ENCODE assay signal across 8 cellular contexts in the genomic region with DNA sequence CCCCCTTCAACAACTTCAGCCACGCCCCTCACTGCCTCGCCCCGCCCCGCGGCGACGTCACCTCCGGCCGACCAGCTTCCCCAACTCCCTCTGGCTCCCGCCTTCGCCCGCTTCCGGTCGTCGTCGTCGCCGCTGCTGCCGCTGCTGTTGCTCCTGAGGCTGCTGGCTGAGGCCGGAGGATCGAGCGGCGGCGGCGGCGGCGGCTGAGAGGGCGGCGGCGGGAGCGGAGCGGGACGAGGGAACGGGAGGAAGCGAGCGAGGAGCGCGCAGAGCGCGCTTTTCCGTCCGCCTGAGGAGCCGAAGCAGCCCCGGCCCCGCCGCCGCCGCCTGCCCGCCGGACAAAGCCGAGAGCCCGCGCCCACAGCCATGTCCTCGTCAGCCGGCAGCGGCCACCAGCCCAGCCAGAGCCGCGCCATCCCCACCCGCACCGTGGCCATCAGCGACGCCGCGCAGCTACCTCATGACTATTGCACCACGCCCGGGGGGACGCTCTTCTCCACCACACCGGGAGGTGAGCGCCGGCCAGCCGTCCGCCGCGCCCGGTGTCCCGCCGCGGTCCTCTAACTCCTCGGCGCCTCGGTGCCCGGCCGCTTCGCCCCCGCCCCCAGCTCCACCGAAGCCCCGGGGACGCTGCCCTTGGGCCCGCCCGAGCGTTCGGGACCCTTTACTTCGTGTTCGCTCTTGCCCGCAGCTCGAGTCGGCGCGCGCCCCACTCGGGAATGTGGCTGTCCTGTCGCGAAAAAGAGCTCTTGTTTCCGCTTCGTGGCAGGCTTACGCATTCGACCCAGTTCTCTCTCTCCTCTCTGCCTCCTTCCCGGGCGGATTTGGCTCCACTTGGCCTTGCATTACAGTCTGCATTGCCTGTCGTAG.
DNase-seq lines count a peak whose midpoint lies in the region; ATAC-seq and FAIRE-seq lines count a peak whose summit lies in the region.

A gene with protein sequence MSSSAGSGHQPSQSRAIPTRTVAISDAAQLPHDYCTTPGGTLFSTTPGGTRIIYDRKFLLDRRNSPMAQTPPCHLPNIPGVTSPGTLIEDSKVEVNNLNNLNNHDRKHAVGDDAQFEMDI (plus strand): TSS at position 110 of the 870 bp plus-strand sequence. CDS start 257 bp downstream, at position 367.

- no peak for FAIRE-seq in HTR-8/SVneo (lab: Jason Lieb, UNC)

- peaks cover 34 to 44% of the 10 kb centered on the region in 2 donors for H3K4me1 Mint-ChIP-seq in effector memory CD8-positive, alpha-beta T cell (ENCODE audit: low read depth in 2 of 2)
- peaks cover 32% of the 10 kb centered on the region for H3K4me1 Mint-ChIP-seq in memory B cell

- DNase-seq in COLO668 (lab: John Stamatoyannopoulos, UW; ENCODE audit: unreplicated experiment) (peak; percentile 88), HTR-8/SVneo (ENCODE audit: insufficient read length, low spot score) (peak; percentile 92), NOMO-1 treated with DMSO at 0.1 percent for 48 hours (lab: John Stamatoyannopoulos, UW; ENCODE audit: unreplicated experiment) (peak; percentile 93), memory B cell (ENCODE audit: low spot score in 2 of 2) (peak; percentile 99 to 100)
- peak; percentile 99 to 100 (median 99) for DNase-seq in activated CD8-positive, alpha-beta memory T cell treated with anti-CD3 and anti-CD28 coated beads for 48 hours (ENCODE audit: low read depth in 2 of 3, low spot score in 2 of 3)
- DNase-seq in effector memory CD8-positive, alpha-beta T cell = peak; percentile 99 to 100 (median 99)
- peak; percentile 91 for DNase-seq in stimulated activated CD8-positive, alpha-beta memory T cell treated with anti-CD3 and anti-CD28 coated beads, Interleukin-12 subunit alpha, Interleukin-12 subunit beta, amount 100 ng/mL, for 24 hours (ENCODE audit: extremely low read depth)

- H3K27me3 Mint-ChIP-seq in effector memory CD8-positive, alpha-beta T cell = no peaks in the 10 kb centered on the region
- H3K27me3 Mint-ChIP-seq in memory B cell = no peaks in the 10 kb centered on the region

- peak within 1 kb of the TSS; percentile 98 to 100 for H3K4me3 Mint-ChIP-seq in effector memory CD8-positive, alpha-beta T cell
- peak within 1 kb of the TSS; percentile 96 for H3K4me3 Mint-ChIP-seq in memory B cell

- peak within 1 kb of the TSS; percentile 87 to 94 for H3K27ac Mint-ChIP-seq in effector memory CD8-positive, alpha-beta T cell
- peak within 1 kb of the TSS; percentile 90 for H3K27ac Mint-ChIP-seq in memory B cell

- peaks cover 22% of the 10 kb centered on the region for H3K36me3 Mint-ChIP-seq in effector memory CD8-positive, alpha-beta T cell (ENCODE audit: insufficient read depth)
- peaks cover 3% of the 10 kb centered on the region for H3K36me3 Mint-ChIP-seq in memory B cell

- peak; percentile 77 for ATAC-seq in GM21360 (IDR thresholded peaks at IDR 0.05; ENCODE audit: unreplicated experiment)
- ATAC-seq in effector memory CD8-positive, alpha-beta T cell (replicated peaks) = peak; percentile 93
- peak; percentile 97 for ATAC-seq in memory B cell (ENCODE audit: low read depth)

- H3K9me3 Mint-ChIP-seq in effector memory CD8-positive, alpha-beta T cell = no peaks in the 10 kb centered on the region
- no peaks in the 10 kb centered on the region for H3K9me3 Mint-ChIP-seq in memory B cell

Comparison
In these comparisons a context has a peak if more than half of its experiments do, and no peak if none do; other contexts are left out.
1. Peak in every context shown above with its lines: DNase-seq and ATAC-seq.